31 cellular contexts compared by ENCODE assay signal in genomic region chr6:73542882-73543281, GRCh38.
"Had no signal": no experiment of that assay in that cellular context is flagged by ENCODE, and none has a peak within 500 bp of the region (broad histone marks: within the 10 kb centered on the region; RNA-seq: fewer than 3 reads in every experiment).

No MANE protein-coding gene starts in this region.

- H3K4me1 Mint-ChIP-seq: activated naive CD4-positive, alpha-beta T cell treated with anti-CD3 and anti-CD28 coated beads, Interleukin-2, amount 10 ng/mL, durations not matched to agents 7 days and 5 days; activated naive CD8-positive, alpha-beta T cell treated with anti-CD3 and anti-CD28 coated beads, Interleukin-2, amount 10 ng/mL, durations not matched to agents 7 days and 5 days; brain; endodermal cell had no signal

- H3K27ac ChIP-seq: ascending aorta, breast epithelium, cardiac muscle cell, coronary artery, dorsolateral prefrontal cortex, WERI-Rb-1 had no signal

- H3K4me3 Mint-ChIP-seq: activated B cell treated with CpG ODN at 0.5 μM for 24 hours; activated CD8-positive, alpha-beta T cell treated with anti-CD3 and anti-CD28 coated beads for 36 hours; activated naive CD4-positive, alpha-beta T cell treated with anti-CD3 and anti-CD28 coated beads, Interleukin-2, amount 10 ng/mL, durations not matched to agents 7 days and 5 days; activated naive CD8-positive, alpha-beta T cell treated with anti-CD3 and anti-CD28 coated beads, Interleukin-2, amount 10 ng/mL, durations not matched to agents 7 days and 5 days; activated T-cell treated with anti-CD3 and anti-CD28 coated beads, Interleukin-2, amount 50 U/mL, for 4 hours; activated T-helper 17 cell treated with anti-CD3 and anti-CD28 coated beads, Interleukin-2, amount 50 U/mL, for 72 hours; brain; dendritic cell treated with granulocyte-macrophage colony-stimulating factor and Interleukin-4, amounts not matched to agents 40 ng/mL and 50 ng/mL, for 4 days; endodermal cell; T-helper 17 cell; T-helper 2 cell treated with Interferon-gamma antibody and Interleukin-4, amounts not matched to agents 5 μg/mL and 100 μg/mL, for 36 hours had no signal

- H3K27ac Mint-ChIP-seq: activated B cell treated with CpG ODN at 0.5 μM for 24 hours; activated CD8-positive, alpha-beta T cell treated with anti-CD3 and anti-CD28 coated beads for 36 hours; activated naive CD4-positive, alpha-beta T cell treated with anti-CD3 and anti-CD28 coated beads, Interleukin-2, amount 10 ng/mL, durations not matched to agents 7 days and 5 days; activated naive CD4-positive, alpha-beta T cell treated with anti-CD3 and anti-CD28 coated beads, Interleukin-2, amount 50 U/mL, for 72 hours; activated naive CD8-positive, alpha-beta T cell treated with anti-CD3 and anti-CD28 coated beads, Interleukin-2, amount 10 ng/mL, durations not matched to agents 7 days and 5 days; activated T-helper 17 cell treated with anti-CD3 and anti-CD28 coated beads, Interleukin-2, amount 50 U/mL, for 72 hours; brain; dendritic cell treated with granulocyte-macrophage colony-stimulating factor and Interleukin-4, amounts not matched to agents 40 ng/mL and 50 ng/mL, for 4 days; endodermal cell; T-helper 17 cell; T-helper 2 cell treated with Interferon-gamma antibody and Interleukin-4, amounts not matched to agents 5 μg/mL and 100 μg/mL, for 36 hours had no signal

- H3K27me3 ChIP-seq: ascending aorta, breast epithelium, cardiac muscle cell, dorsolateral prefrontal cortex had no signal

- DNase-seq: activated B cell treated with CpG ODN at 0.5 μM for 24 hours; activated CD4-positive, alpha-beta T cell treated with anti-CD3 and anti-CD28 coated beads for 48 hours; activated CD4-positive, alpha-beta T cell treated with anti-CD3 and anti-CD28 coated beads, Interleukin-2, amount 50 U/mL, for 1 hour; activated CD4-positive, alpha-beta T cell treated with anti-CD3 and anti-CD28 coated beads, Interleukin-2, amount 50 U/mL, for 48 hours; activated CD8-positive, alpha-beta memory T cell treated with anti-CD3 and anti-CD28 coated beads for 24 hours; activated CD8-positive, alpha-beta T cell treated with anti-CD3 and anti-CD28 coated beads for 36 hours; activated gamma-delta T cell; activated naive CD4-positive, alpha-beta T cell; activated naive CD4-positive, alpha-beta T cell treated with anti-CD3 and anti-CD28 coated beads, Interleukin-2, amount 10 ng/mL, durations not matched to agents 7 days and 5 days; activated naive CD8-positive, alpha-beta T cell treated with anti-CD3 and anti-CD28 coated beads, Interleukin-2, amount 10 ng/mL, durations not matched to agents 7 days and 5 days; activated T-cell treated with anti-CD3 and anti-CD28 coated beads, Interleukin-2, amount 50 U/mL, for 4 hours; central memory CD4-positive, alpha-beta T cell; dorsolateral prefrontal cortex; effector memory CD4-positive, alpha-beta T cell; endodermal cell; foreskin fibroblast; T-helper 1 cell; T-helper 17 cell; T1000; WERI-Rb-1 had no signal

- H3K27me3 Mint-ChIP-seq: activated B cell treated with CpG ODN at 0.5 μM for 24 hours; activated CD8-positive, alpha-beta T cell treated with anti-CD3 and anti-CD28 coated beads for 36 hours; brain; T-helper 17 cell had no signal

- H3K36me3 Mint-ChIP-seq: activated naive CD4-positive, alpha-beta T cell treated with anti-CD3 and anti-CD28 coated beads, Interleukin-2, amount 10 ng/mL, durations not matched to agents 7 days and 5 days; activated naive CD4-positive, alpha-beta T cell treated with anti-CD3 and anti-CD28 coated beads, Interleukin-2, amount 50 U/mL, for 72 hours; activated naive CD8-positive, alpha-beta T cell treated with anti-CD3 and anti-CD28 coated beads, Interleukin-2, amount 10 ng/mL, durations not matched to agents 7 days and 5 days; brain had no signal

- H3K9me3 Mint-ChIP-seq: activated B cell treated with CpG ODN at 0.5 μM for 24 hours; activated CD8-positive, alpha-beta T cell treated with anti-CD3 and anti-CD28 coated beads for 36 hours; activated naive CD4-positive, alpha-beta T cell treated with anti-CD3 and anti-CD28 coated beads, Interleukin-2, amount 10 ng/mL, durations not matched to agents 7 days and 5 days; activated naive CD4-positive, alpha-beta T cell treated with anti-CD3 and anti-CD28 coated beads, Interleukin-2, amount 50 U/mL, for 72 hours; activated naive CD8-positive, alpha-beta T cell treated with anti-CD3 and anti-CD28 coated beads, Interleukin-2, amount 10 ng/mL, durations not matched to agents 7 days and 5 days; activated T-cell treated with anti-CD3 and anti-CD28 coated beads, Interleukin-2, amount 50 U/mL, for 4 hours; activated T-helper 17 cell treated with anti-CD3 and anti-CD28 coated beads, Interleukin-2, amount 50 U/mL, for 72 hours; dendritic cell treated with granulocyte-macrophage colony-stimulating factor and Interleukin-4, amounts not matched to agents 40 ng/mL and 50 ng/mL, for 4 days; endodermal cell; T-helper 2 cell treated with Interferon-gamma antibody and Interleukin-4, amounts not matched to agents 5 μg/mL and 100 μg/mL, for 36 hours had no signal

- ATAC-seq: activated CD4-positive, CD25-positive, alpha-beta regulatory T cell treated with anti-CD3 and anti-CD28 coated beads, Interleukin-2, amount 50 U/mL, for 24 hours; activated CD8-positive, alpha-beta T cell treated with anti-CD3 and anti-CD28 coated beads for 36 hours; activated naive CD4-positive, alpha-beta T cell treated with anti-CD3 and anti-CD28 coated beads, Interleukin-2, amount 50 U/mL, for 72 hours; activated T-cell treated with anti-CD3 and anti-CD28 coated beads, Interleukin-2, amount 50 U/mL, for 4 hours; activated T-helper 17 cell treated with anti-CD3 and anti-CD28 coated beads, Interleukin-2, amount 50 U/mL, for 72 hours; esophagus mucosa; T-helper 17 cell had no signal

- H3K9me3 ChIP-seq: ascending aorta, breast epithelium had no signal
